In genomic region chr2:237680702-237681478, GRCh38 we compare ENCODE assay signal across 15 cellular contexts.
"Had no signal": no experiment of that assay in that cellular context is flagged by ENCODE, and none has a peak within 500 bp of the region (broad histone marks: within the 10 kb centered on the region; RNA-seq: fewer than 3 reads in every experiment).

No MANE protein-coding gene starts in this region.

- H3K9me3 Mint-ChIP-seq: activated naive CD8-positive, alpha-beta T cell treated with anti-CD3 and anti-CD28 coated beads for 36 hours; effector memory CD8-positive, alpha-beta T cell; neural progenitor cell; stimulated activated naive B cell treated with anti-CD40 and anti-IgM and Interleukin-4, amounts not matched to agents 10 μg/mL and 1 μg/mL and 100 μg/mL, for 72 hours; T-cell had no signal

- H3K9me3 ChIP-seq: heart right ventricle, tibial nerve had no signal

- DNase-seq: activated CD4-positive, alpha-beta T cell treated with anti-CD3 and anti-CD28 coated beads, Interleukin-2, amount 50 U/mL, for 4 hours; activated CD4-positive, CD25-positive, alpha-beta regulatory T cell treated with anti-CD3 and anti-CD28 coated beads, Interleukin-2, amount 50 U/mL, for 72 hours; activated CD8-positive, alpha-beta memory T cell treated with anti-CD3 and anti-CD28 coated beads, Interleukin-2, amount 50 U/mL, for 48 hours; activated naive CD8-positive, alpha-beta T cell treated with anti-CD3 and anti-CD28 coated beads for 36 hours; amygdala; effector memory CD8-positive, alpha-beta T cell; heart right ventricle; mesendoderm; stimulated activated CD4-positive, alpha-beta T cell treated with anti-CD3 and anti-CD28 coated beads, Interleukin-2, amount 100 ng/mL, for 48 hours; stimulated activated naive B cell treated with anti-CD40 and anti-IgM and Interleukin-4, amounts not matched to agents 10 μg/mL and 1 μg/mL and 100 μg/mL, for 72 hours; T-cell; T1000 had no signal

- H3K4me1 ChIP-seq: neural progenitor cell had no signal

- H3K9ac ChIP-seq: neural progenitor cell had no signal

- H3K36me3 ChIP-seq: neural progenitor cell, tibial nerve had no signal

- H3K27me3 ChIP-seq: heart right ventricle, neural progenitor cell, tibial nerve had no signal

- H3K27ac ChIP-seq: neural progenitor cell, SK-N-MC, tibial nerve had no signal

- H3K27ac Mint-ChIP-seq: activated naive CD8-positive, alpha-beta T cell treated with anti-CD3 and anti-CD28 coated beads for 36 hours; effector memory CD8-positive, alpha-beta T cell; neural progenitor cell; stimulated activated naive B cell treated with anti-CD40 and anti-IgM and Interleukin-4, amounts not matched to agents 10 μg/mL and 1 μg/mL and 100 μg/mL, for 72 hours; T-cell had no signal

- H3K4me3 ChIP-seq: heart right ventricle, neural progenitor cell, SK-N-MC, tibial nerve had no signal

- H3K4me2 ChIP-seq: neural progenitor cell had no signal

- H3K36me3 Mint-ChIP-seq: activated naive CD8-positive, alpha-beta T cell treated with anti-CD3 and anti-CD28 coated beads for 36 hours; T-cell had no signal

- H2AFZ ChIP-seq: neural progenitor cell had no signal

- H3K4me3 Mint-ChIP-seq: activated naive CD8-positive, alpha-beta T cell treated with anti-CD3 and anti-CD28 coated beads for 36 hours; effector memory CD8-positive, alpha-beta T cell; neural progenitor cell; stimulated activated naive B cell treated with anti-CD40 and anti-IgM and Interleukin-4, amounts not matched to agents 10 μg/mL and 1 μg/mL and 100 μg/mL, for 72 hours; T-cell had no signal

- H3K27me3 Mint-ChIP-seq: activated naive CD8-positive, alpha-beta T cell treated with anti-CD3 and anti-CD28 coated beads for 36 hours; effector memory CD8-positive, alpha-beta T cell; stimulated activated naive B cell treated with anti-CD40 and anti-IgM and Interleukin-4, amounts not matched to agents 10 μg/mL and 1 μg/mL and 100 μg/mL, for 72 hours; T-cell had no signal
